ENCODE assay signal across 8 cellular contexts in genomic region chr9:129139233-129139992, GRCh38. TPM values are rescaled to one million over a fixed set of nuclear protein-coding genes. Genes with fewer than 3 reads are reported as not detected.
DNase-seq lines count a peak whose midpoint lies in the region; ATAC-seq and TF ChIP-seq lines count a peak whose summit lies in the region.

No MANE protein-coding gene starts in this region.

- intact Hi-C loops in sciatic nerve (cut with DNase I), result loop anchor here (5.0 kb wide), 1 partner anchor 483 kb away; the partner anchor contains the start of gene C9orf50

- peak; percentile 33 for DNase-seq in DMS114 treated with DMSO at 0.1 percent for 48 hours (lab: John Stamatoyannopoulos, UW; ENCODE audit: unreplicated experiment)
- DNase-seq in NCI-H2029 treated with DMSO at 0.1 percent for 48 hours (lab: John Stamatoyannopoulos, UW), result peak; percentile 83
- DNase-seq in T1000 (lab: John Stamatoyannopoulos, UW), result peak; percentile 62
- peak; percentile 87 for DNase-seq in astrocyte of the spinal cord (ENCODE audit: low read depth, low spot score)
- peak; percentile 71 for DNase-seq in iPS DF 19.7 (ENCODE audit: low read depth, low spot score)
- DNase-seq in sciatic nerve (ENCODE audit: low spot score), result peak; percentile 88

- ATAC-seq in HG02588 (IDR thresholded peaks at IDR 0.05; ENCODE audit: unreplicated experiment) (peak; percentile 36), sciatic nerve (peak; percentile 72), GM21390 (IDR thresholded peaks at IDR 0.05; ENCODE audit: unreplicated experiment) (no peak)

- in situ Hi-C loops in astrocyte of the spinal cord (cut with HindIII; ENCODE audit: low sequenced_read_pairs), result no loop called here

- peak; percentile 81 for TF ChIP-seq CTCF in astrocyte of the spinal cord (IDR thresholded peaks at IDR 0.05; ENCODE audit: low read depth, low read length)

- H3K4me3 ChIP-seq in astrocyte of the spinal cord (ENCODE audit: low read depth, low read length), result peak overlapping the region; percentile 16

RNA-seq across cellular contexts. Expression of gene PTPA, which starts 28.2 kb away (rescaled TPM):
- 78.2 TPM for total RNA-seq in sciatic nerve

RNA-seq across cellular contexts. Expression of gene CRAT, which starts 28.8 kb away (rescaled TPM):
- total RNA-seq in sciatic nerve, result 37.4 TPM

RNA-seq across cellular contexts. Expression of gene IER5L, which starts 38.6 kb away (rescaled TPM):
- total RNA-seq in sciatic nerve, result 39.3 TPM

RNA-seq across cellular contexts. Expression of gene DOLPP1, which starts 58.5 kb away (rescaled TPM):
- total RNA-seq in sciatic nerve, result 10.3 TPM

Comparison
In these comparisons a context has a peak if more than half of its experiments do, and no peak if none do; other contexts are left out.
1. DNase-seq: peak in every context shown above with its lines; median percentile 88 in sciatic nerve; 87 in astrocyte of the spinal cord; 83 in NCI-H2029 treated with DMSO at 0.1 percent for 48 hours; 71 in iPS DF 19.7; 62 in T1000; 33 in DMS114 treated with DMSO at 0.1 percent for 48 hours.